Comparison of ENCODE assay signal across 24 cellular contexts in the genomic region with DNA sequence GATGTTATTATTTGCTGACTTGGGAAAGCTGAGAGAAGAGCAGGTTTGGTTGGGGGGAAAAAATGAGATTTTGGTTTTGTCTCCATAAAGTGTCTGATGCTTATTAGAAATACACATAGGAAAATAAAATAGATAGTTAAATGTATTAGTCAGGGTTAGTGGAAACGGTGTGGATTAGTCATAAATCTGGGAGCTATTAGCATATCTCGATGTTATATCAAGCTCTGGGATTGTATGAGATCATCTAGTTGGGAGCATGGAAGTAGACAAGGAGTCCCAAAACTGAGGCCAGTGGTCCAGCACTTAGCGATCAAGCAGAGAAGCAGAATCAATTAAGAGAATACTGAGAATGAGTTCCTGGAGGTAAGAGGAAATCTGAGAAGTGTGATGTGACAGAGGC.
DNase-seq lines count a peak whose midpoint lies in the region; ATAC-seq, FAIRE-seq and TF ChIP-seq lines count a peak whose summit lies in the region.
"Had no signal": no experiment of that assay in that cellular context is flagged by ENCODE, and none has a peak within 500 bp of the region (broad histone marks: within the 10 kb centered on the region; RNA-seq: fewer than 3 reads in every experiment).

No MANE protein-coding gene starts in this region.

- no peak overlapping the region for H3K27ac ChIP-seq in Karpas-422 (ENCODE audit: low read length)
- H3K27ac ChIP-seq in astrocyte (ENCODE audit: low read depth, low read length): no peak overlapping the region
- no peak overlapping the region for H3K27ac ChIP-seq in foreskin keratinocyte
- H3K27ac ChIP-seq in smooth muscle cell (ENCODE audit: low read depth): no peak overlapping the region
- H3K27ac ChIP-seq: A549; BLaER1 treated with 17β-estradiol and CSF1 and Interleukin-3, amounts not matched to agents 10 nM and 100 nM; SJSA1 had no signal

- H3K9me3 ChIP-seq in Karpas-422 (ENCODE audit: low read length): no peaks in the 10 kb centered on the region
- H3K9me3 ChIP-seq in astrocyte (ENCODE audit: insufficient read depth, low read depth, low read length): no peaks in the 10 kb centered on the region
- H3K9me3 ChIP-seq in smooth muscle cell (replicated peaks; ENCODE audit: low read depth): no peaks in the 10 kb centered on the region
- H3K9me3 ChIP-seq: A549, MG63, SJSA1 had no signal

- no peak for DNase-seq in Karpas-422
- DNase-seq in astrocyte (ENCODE audit: low read depth): peak; percentile 12
- peak in 1 of 2 donors; percentile 33 for DNase-seq in foreskin keratinocyte
- DNase-seq in smooth muscle cell (lab: John Stamatoyannopoulos, UW; ENCODE audit: unreplicated experiment): no peak
- no peak for DNase-seq in NCI-H2196 treated with DMSO at 0.1 percent for 48 hours (lab: John Stamatoyannopoulos, UW; ENCODE audit: unreplicated experiment)
- DNase-seq in activated naive CD4-positive, alpha-beta T cell treated with anti-CD3 and anti-CD28 coated beads, Interleukin-2, amount 50 U/mL, for 16 hours: no peak
- DNase-seq: AML-193; CD4-positive, alpha-beta T cell; GDM1; MG63; NCI-H2081; NCI-H345; NCI-H524; NCI-H774; Right ventricle myocardium superior had no signal

- H4K20me1 ChIP-seq in Karpas-422 (ENCODE audit: insufficient read depth, low read depth, low read length): no peaks in the 10 kb centered on the region
- no peaks in the 10 kb centered on the region for H4K20me1 ChIP-seq in astrocyte (ENCODE audit: insufficient read depth, low read length)
- no peaks in the 10 kb centered on the region for H4K20me1 ChIP-seq in smooth muscle cell (ENCODE audit: low read depth)
- H4K20me1 ChIP-seq: BLaER1 treated with 17β-estradiol and CSF1 and Interleukin-3, amounts not matched to agents 10 nM and 100 nM had no signal

- H3K27me3 Mint-ChIP-seq in astrocyte (ENCODE audit: low read depth, unreplicated experiment): no peaks in the 10 kb centered on the region
- H3K27me3 Mint-ChIP-seq: CD4-positive, alpha-beta T cell had no signal

- H3K9ac ChIP-seq in Karpas-422 (ENCODE audit: low read length): no peak overlapping the region
- H3K9ac ChIP-seq in astrocyte (ENCODE audit: low read length): no peak overlapping the region
- H3K9ac ChIP-seq in smooth muscle cell (ENCODE audit: low read depth): no peak overlapping the region
- H3K9ac ChIP-seq: BLaER1 treated with 17β-estradiol and CSF1 and Interleukin-3, amounts not matched to agents 10 nM and 100 nM had no signal

- 60% methylated on average over 3 of the region's 3 CpGs for WGBS in smooth muscle cell (ENCODE audit: low lambda C conversion rate)

- H3K9me2 ChIP-seq in Karpas-422 (replicated peaks; ENCODE audit: insufficient read depth, low read length): no peaks in the 10 kb centered on the region

- TF ChIP-seq CTCF in astrocyte (IDR thresholded peaks at IDR 0.05; ENCODE audit: insufficient read depth, low read depth, low read length) (no peak), foreskin keratinocyte (conservative IDR thresholded peaks at IDR 0.05) (no peak), smooth muscle cell (IDR thresholded peaks at IDR 0.05; ENCODE audit: borderline replicate concordance, insufficient read depth, poor library complexity, severe bottlenecking) (no peak)

- no peak overlapping the region for H3K27ac Mint-ChIP-seq in astrocyte (ENCODE audit: unreplicated experiment)
- H3K27ac Mint-ChIP-seq: CD4-positive, alpha-beta T cell had no signal

- no peak overlapping the region for H3K4me3 Mint-ChIP-seq in astrocyte (ENCODE audit: unreplicated experiment)
- H3K4me3 Mint-ChIP-seq: CD4-positive, alpha-beta T cell had no signal

- H3F3A ChIP-seq in smooth muscle cell (ENCODE audit: low read depth): peaks cover 10% of the 10 kb centered on the region

- H3K36me3 ChIP-seq in Karpas-422 (ENCODE audit: insufficient read depth, low read length) (no peaks in the 10 kb centered on the region), astrocyte (ENCODE audit: insufficient read depth, low read length) (no peaks in the 10 kb centered on the region), smooth muscle cell (ENCODE audit: low read depth) (no peaks in the 10 kb centered on the region)
- H3K36me3 ChIP-seq: BLaER1 treated with 17β-estradiol and CSF1 and Interleukin-3, amounts not matched to agents 10 nM and 100 nM; MG63; SJSA1 had no signal

- peak; percentile 90 for ATAC-seq in foreskin keratinocyte
- ATAC-seq in HG03095 (IDR thresholded peaks at IDR 0.05; ENCODE audit: unreplicated experiment): no peak
- ATAC-seq: A549, GM12878, K562 had no signal

- H3K4me3 ChIP-seq in Karpas-422 (ENCODE audit: low read length): no peak overlapping the region
- H3K4me3 ChIP-seq in astrocyte (ENCODE audit: insufficient read depth, low read depth, low read length): no peak overlapping the region
- H3K4me3 ChIP-seq in smooth muscle cell: no peak overlapping the region
- H3K4me3 ChIP-seq: A549; BLaER1 treated with 17β-estradiol and CSF1 and Interleukin-3, amounts not matched to agents 10 nM and 100 nM; GM12878; K562; MG63; SJSA1 had no signal

- FAIRE-seq in astrocyte (lab: Jason Lieb, UNC): no peak
- FAIRE-seq: A549, D721Med, GM12878, H54, HTR-8/SVneo, K562 had no signal

- H2AFZ ChIP-seq in Karpas-422 (ENCODE audit: low read length): peak overlapping the region; percentile 47; the same call in 1 of the 2 replicates
- H2AFZ ChIP-seq in astrocyte (ENCODE audit: low read depth, low read length): no peak overlapping the region
- peak overlapping the region; percentile 71 for H2AFZ ChIP-seq in smooth muscle cell (ENCODE audit: low read depth)

- no peaks in the 10 kb centered on the region for H3K27me3 ChIP-seq in Karpas-422 (ENCODE audit: low read length)
- H3K27me3 ChIP-seq in astrocyte (ENCODE audit: insufficient read depth, low read length): no peaks in the 10 kb centered on the region
- no peaks in the 10 kb centered on the region for H3K27me3 ChIP-seq in foreskin keratinocyte
- no peaks in the 10 kb centered on the region for H3K27me3 ChIP-seq in smooth muscle cell (ENCODE audit: low read depth)
- H3K27me3 ChIP-seq: BLaER1 treated with 17β-estradiol and CSF1 and Interleukin-3, amounts not matched to agents 10 nM and 100 nM; MG63; SJSA1 had no signal

- no peak overlapping the region for H3K4me2 ChIP-seq in Karpas-422 (ENCODE audit: low read depth, low read length, poor library complexity, severe bottlenecking)
- peak overlapping the region; percentile 6 for H3K4me2 ChIP-seq in astrocyte (ENCODE audit: low read length)
- peak overlapping the region; percentile 50 for H3K4me2 ChIP-seq in smooth muscle cell
- H3K4me2 ChIP-seq: A549; BLaER1 treated with 17β-estradiol and CSF1 and Interleukin-3, amounts not matched to agents 10 nM and 100 nM had no signal

- H3K79me2 ChIP-seq in Karpas-422 (ENCODE audit: low read length) (no peaks in the 10 kb centered on the region), astrocyte (ENCODE audit: insufficient read depth, low read length) (no peaks in the 10 kb centered on the region), smooth muscle cell (ENCODE audit: low read depth) (no peaks in the 10 kb centered on the region)

- no peaks in the 10 kb centered on the region for H3K36me3 Mint-ChIP-seq in astrocyte (ENCODE audit: low read depth, unreplicated experiment)

- peaks cover 5% of the 10 kb centered on the region; the same call in 1 of the 2 replicates for H3K4me1 ChIP-seq in Karpas-422 (ENCODE audit: low read length)
- H3K4me1 ChIP-seq in astrocyte (ENCODE audit: insufficient read depth, low read length): peaks cover 2% of the 10 kb centered on the region
- no peaks in the 10 kb centered on the region for H3K4me1 ChIP-seq in foreskin keratinocyte
- H3K4me1 ChIP-seq in smooth muscle cell (ENCODE audit: low read depth): peaks cover 8% of the 10 kb centered on the region
- H3K4me1 ChIP-seq: A549, SJSA1 had no signal

- H3K4me1 Mint-ChIP-seq in astrocyte (ENCODE audit: low read depth, unreplicated experiment): peaks cover 2% of the 10 kb centered on the region

- no peaks in the 10 kb centered on the region for H3K9me3 Mint-ChIP-seq in astrocyte (ENCODE audit: unreplicated experiment)
